ENCODE assay signal across 15 cellular contexts in the genomic region with DNA sequence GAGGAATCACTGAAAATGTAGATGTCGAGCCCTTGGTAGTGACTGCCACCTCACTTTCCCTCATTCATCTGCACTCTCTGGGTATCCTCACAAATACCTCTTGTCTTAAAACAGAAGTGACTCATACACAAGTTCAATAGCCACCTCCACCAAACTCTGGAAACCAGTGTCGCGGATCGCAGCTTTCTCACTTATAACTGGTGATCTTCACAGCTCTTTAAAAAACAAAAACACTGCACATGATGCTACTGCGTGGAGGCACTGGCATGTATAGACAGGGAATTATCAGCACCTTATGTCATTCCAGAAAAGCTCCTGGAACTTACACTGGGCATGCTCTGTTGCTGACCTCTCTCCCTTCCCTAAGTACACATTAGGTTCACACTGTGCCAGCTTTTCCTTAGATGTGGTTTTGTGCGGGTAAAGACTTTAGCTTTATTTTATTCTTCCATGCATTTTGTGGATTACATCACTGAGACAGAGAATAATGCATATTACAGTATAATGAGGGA.
DNase-seq lines count a peak whose midpoint lies in the region; ATAC-seq and TF ChIP-seq lines count a peak whose summit lies in the region.
"Had no signal": no experiment of that assay in that cellular context is flagged by ENCODE, and none has a peak within 500 bp of the region (broad histone marks: within the 10 kb centered on the region; RNA-seq: fewer than 3 reads in every experiment).

No MANE protein-coding gene starts in this region.

- peak; percentile 23 for ATAC-seq in GM21737 (IDR thresholded peaks at IDR 0.05; ENCODE audit: unreplicated experiment)
- ATAC-seq in stimulated activated naive B cell treated with anti-CD40 and anti-IgM and Interleukin-4, amounts not matched to agents 10 μg/mL and 1 μg/mL and 100 μg/mL, for 72 hours (replicated peaks) = peak in 1 of 2 donors; percentile 17
- no peak for ATAC-seq in HG02678 (IDR thresholded peaks at IDR 0.05; ENCODE audit: unreplicated experiment)

- no peaks in the 10 kb centered on the region for H3K79me2 ChIP-seq in MM.1S (ENCODE audit: low read length)

- peak overlapping the region; percentile 33 for H3K27ac Mint-ChIP-seq in stimulated activated naive B cell treated with anti-CD40 and anti-IgM and Interleukin-4, amounts not matched to agents 10 μg/mL and 1 μg/mL and 100 μg/mL, for 72 hours
- no peak overlapping the region for H3K27ac Mint-ChIP-seq in activated T-helper 1 cell treated with anti-CD3 and anti-CD28 coated beads, Interleukin-12 subunit alpha, Interleukin-12 subunit beta, Interleukin-2, Interleukin-4 antibody, amounts not matched to agents 30 ng/mL and 10 ng/mL and 1 ng/mL, durations not matched to agents 14 hours and 24 hours and 36 hours
- H3K27ac Mint-ChIP-seq: WTC11 had no signal

- peaks cover 31 to 42% of the 10 kb centered on the region in 2 donors for H3K4me1 Mint-ChIP-seq in stimulated activated naive B cell treated with anti-CD40 and anti-IgM and Interleukin-4, amounts not matched to agents 10 μg/mL and 1 μg/mL and 100 μg/mL, for 72 hours
- peaks cover 11% of the 10 kb centered on the region for H3K4me1 Mint-ChIP-seq in activated T-helper 1 cell treated with anti-CD3 and anti-CD28 coated beads, Interleukin-12 subunit alpha, Interleukin-12 subunit beta, Interleukin-2, Interleukin-4 antibody, amounts not matched to agents 30 ng/mL and 10 ng/mL and 1 ng/mL, durations not matched to agents 14 hours and 24 hours and 36 hours (ENCODE audit: low read depth)

- no peak overlapping the region for H2AFZ ChIP-seq in MM.1S (ENCODE audit: low read length)

- H3K36me3 Mint-ChIP-seq in stimulated activated naive B cell treated with anti-CD40 and anti-IgM and Interleukin-4, amounts not matched to agents 10 μg/mL and 1 μg/mL and 100 μg/mL, for 72 hours = peaks cover 4 to 5% of the 10 kb centered on the region in 2 donors
- H3K36me3 Mint-ChIP-seq in activated T-helper 1 cell treated with anti-CD3 and anti-CD28 coated beads, Interleukin-12 subunit alpha, Interleukin-12 subunit beta, Interleukin-2, Interleukin-4 antibody, amounts not matched to agents 30 ng/mL and 10 ng/mL and 1 ng/mL, durations not matched to agents 14 hours and 24 hours and 36 hours (ENCODE audit: low read depth) = no peaks in the 10 kb centered on the region
- H3K36me3 Mint-ChIP-seq: WTC11 had no signal

- H4K20me1 ChIP-seq in MM.1S (ENCODE audit: insufficient read depth, low read length) = no peaks in the 10 kb centered on the region

- peaks cover 34% of the 10 kb centered on the region for H3F3A ChIP-seq in MM.1S (ENCODE audit: insufficient read depth, low read length)

- H3K27me3 ChIP-seq in MM.1S (replicated peaks; ENCODE audit: insufficient read depth, low read length) = no peaks in the 10 kb centered on the region
- H3K27me3 ChIP-seq in stomach = peaks cover 0 to 3% (median 0%) of the 10 kb centered on the region in 3 donors
- H3K27me3 ChIP-seq: right atrium auricular region, SJSA1 had no signal

- DNase-seq in DMS79 treated with DMSO at 0.1 percent for 48 hours (lab: John Stamatoyannopoulos, UW) (peak; percentile 58), DMS79 (lab: John Stamatoyannopoulos, UW) (no peak), MM.1S (no peak), stomach (no peak)
- DNase-seq in stimulated activated naive B cell treated with anti-CD40 and anti-IgM and Interleukin-4, amounts not matched to agents 10 μg/mL and 1 μg/mL and 100 μg/mL, for 72 hours = peak; percentile 21
- no peak for DNase-seq in activated T-helper 1 cell treated with anti-CD3 and anti-CD28 coated beads, Interleukin-12 subunit alpha, Interleukin-12 subunit beta, Interleukin-2, Interleukin-4 antibody, amounts not matched to agents 30 ng/mL and 10 ng/mL and 1 ng/mL, durations not matched to agents 14 hours and 24 hours and 36 hours (ENCODE audit: low spot score)
- DNase-seq: amniotic stem cell, Caco-2 had no signal

- WGBS in stomach, 5 donors = 61 to 77% (median 66%) methylated on average over 6 of the region's 6 CpGs

- H3K27ac ChIP-seq in MM.1S (ENCODE audit: low read length) (no peak overlapping the region; the same call in 1 of the 2 replicates), stomach (no peak overlapping the region)
- H3K27ac ChIP-seq: 22Rv1, right atrium auricular region, SJSA1 had no signal

- H3K9ac ChIP-seq in MM.1S (ENCODE audit: low read length) = peak overlapping the region; percentile 47; the same call in 1 of the 2 replicates

- H3K9me3 ChIP-seq in MM.1S (replicated peaks; ENCODE audit: insufficient read depth, low read length) (no peaks in the 10 kb centered on the region), stomach (no peaks in the 10 kb centered on the region)
- H3K9me3 ChIP-seq: Caco-2, right atrium auricular region, SJSA1 had no signal

- H3K4me1 ChIP-seq in MM.1S (ENCODE audit: low read length) = peaks cover 78% of the 10 kb centered on the region
- H3K4me1 ChIP-seq in stomach = peaks cover 0 to 24% (median 9%) of the 10 kb centered on the region in 4 donors
- H3K4me1 ChIP-seq: Caco-2 had no signal

- TF ChIP-seq CTCF in MM.1S (IDR thresholded peaks at IDR 0.05; ENCODE audit: low read length) = no peak
- TF ChIP-seq CTCF in stomach (IDR thresholded peaks at IDR 0.05) = no peak

- peak overlapping the region in 1 of 2 donors; percentile 4 for H3K4me3 Mint-ChIP-seq in stimulated activated naive B cell treated with anti-CD40 and anti-IgM and Interleukin-4, amounts not matched to agents 10 μg/mL and 1 μg/mL and 100 μg/mL, for 72 hours
- H3K4me3 Mint-ChIP-seq in activated T-helper 1 cell treated with anti-CD3 and anti-CD28 coated beads, Interleukin-12 subunit alpha, Interleukin-12 subunit beta, Interleukin-2, Interleukin-4 antibody, amounts not matched to agents 30 ng/mL and 10 ng/mL and 1 ng/mL, durations not matched to agents 14 hours and 24 hours and 36 hours = no peak overlapping the region
- H3K4me3 Mint-ChIP-seq: WTC11 had no signal

- H3K36me3 ChIP-seq in MM.1S (replicated peaks; ENCODE audit: insufficient read depth, low read length) = no peaks in the 10 kb centered on the region
- H3K36me3 ChIP-seq in stomach = no peaks in the 10 kb centered on the region
- H3K36me3 ChIP-seq: right atrium auricular region, SJSA1 had no signal

- intact Hi-C loops in activated T-helper 1 cell treated with anti-CD3 and anti-CD28 coated beads, Interleukin-12 subunit alpha, Interleukin-12 subunit beta, Interleukin-2, Interleukin-4 antibody, amounts not matched to agents 30 ng/mL and 10 ng/mL and 1 ng/mL, durations not matched to agents 14 hours and 24 hours and 36 hours (cut with micrococcal nuclease) = no loop called here
- intact Hi-C loops in stomach (cut with DNase I; ENCODE audit: low total_unique reads) = no loop called here

- H3K9me3 Mint-ChIP-seq in stimulated activated naive B cell treated with anti-CD40 and anti-IgM and Interleukin-4, amounts not matched to agents 10 μg/mL and 1 μg/mL and 100 μg/mL, for 72 hours = peaks cover 7 to 13% of the 10 kb centered on the region in 2 donors
- H3K9me3 Mint-ChIP-seq in activated T-helper 1 cell treated with anti-CD3 and anti-CD28 coated beads, Interleukin-12 subunit alpha, Interleukin-12 subunit beta, Interleukin-2, Interleukin-4 antibody, amounts not matched to agents 30 ng/mL and 10 ng/mL and 1 ng/mL, durations not matched to agents 14 hours and 24 hours and 36 hours = peaks cover 8% of the 10 kb centered on the region

- no peaks in the 10 kb centered on the region for H3K9me2 ChIP-seq in MM.1S (replicated peaks; ENCODE audit: insufficient read depth, low read length)

- TF ChIP-seq POLR2A in stomach (IDR thresholded peaks at IDR 0.05) = no peak

- H3K27me3 Mint-ChIP-seq in stimulated activated naive B cell treated with anti-CD40 and anti-IgM and Interleukin-4, amounts not matched to agents 10 μg/mL and 1 μg/mL and 100 μg/mL, for 72 hours = peaks cover 0 to 6% of the 10 kb centered on the region in 2 donors
- H3K27me3 Mint-ChIP-seq in activated T-helper 1 cell treated with anti-CD3 and anti-CD28 coated beads, Interleukin-12 subunit alpha, Interleukin-12 subunit beta, Interleukin-2, Interleukin-4 antibody, amounts not matched to agents 30 ng/mL and 10 ng/mL and 1 ng/mL, durations not matched to agents 14 hours and 24 hours and 36 hours (ENCODE audit: insufficient read depth) = peaks cover 5% of the 10 kb centered on the region

- H3K4me3 ChIP-seq in MM.1S (ENCODE audit: low read length) (no peak overlapping the region), stomach (no peak overlapping the region)
- H3K4me3 ChIP-seq: dorsolateral prefrontal cortex, right atrium auricular region, SJSA1 had no signal

- peak overlapping the region; percentile 74; the same call in 1 of the 2 replicates for H3K4me2 ChIP-seq in MM.1S (ENCODE audit: low read depth, low read length)

- no peak for TF ChIP-seq EP300 in stomach (IDR thresholded peaks at IDR 0.05)

Comparison
In these comparisons a context has a peak if more than half of its experiments do, and no peak if none do; other contexts are left out.
1. DNase-seq: peak in DMS79 treated with DMSO at 0.1 percent for 48 hours (single experiment) and stimulated activated naive B cell treated with anti-CD40 and anti-IgM and Interleukin-4, amounts not matched to agents 10 μg/mL and 1 μg/mL and 100 μg/mL, for 72 hours (single experiment); none in DMS79 (single experiment), MM.1S (single experiment), activated T-helper 1 cell treated with anti-CD3 and anti-CD28 coated beads, Interleukin-12 subunit alpha, Interleukin-12 subunit beta, Interleukin-2, Interleukin-4 antibody, amounts not matched to agents 30 ng/mL and 10 ng/mL and 1 ng/mL, durations not matched to agents 14 hours and 24 hours and 36 hours (single experiment) and stomach (single experiment).